1 cellular context compared by ENCODE assay signal in the genomic region with DNA sequence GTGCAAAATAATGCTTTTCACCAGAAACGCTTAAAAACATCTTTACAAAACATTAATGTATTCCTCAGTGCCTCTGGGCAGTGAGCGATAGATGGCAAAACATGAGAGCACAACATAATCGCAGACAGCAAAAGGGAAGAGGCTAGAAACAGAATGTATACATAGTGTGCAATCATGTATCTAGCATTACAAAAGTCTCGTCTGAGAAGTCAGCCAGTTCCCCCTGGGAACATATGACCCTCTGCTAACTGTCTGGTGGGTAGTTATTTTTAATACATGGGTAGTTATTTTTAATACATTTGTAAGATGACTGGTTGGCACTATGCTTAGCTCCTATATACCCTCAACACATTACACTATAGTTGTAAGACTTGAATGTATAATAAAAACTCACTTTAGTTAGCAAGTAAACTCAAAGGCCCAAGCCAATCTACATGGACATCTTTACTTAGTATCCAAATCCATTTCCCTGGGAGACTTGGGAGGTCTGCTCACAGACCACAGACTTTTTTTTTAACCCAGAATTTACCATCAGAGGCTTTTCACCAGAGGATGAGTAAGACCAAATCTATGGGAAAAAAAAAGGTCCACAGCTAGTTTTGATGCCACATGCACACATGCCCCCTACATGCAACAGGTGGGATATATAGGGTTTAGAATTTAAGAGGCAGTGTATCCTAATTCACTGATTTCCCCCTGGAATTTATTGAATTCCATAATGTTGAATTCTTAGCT.
TF ChIP-seq lines count a peak whose summit lies in the region.

No MANE protein-coding gene starts in this region.

TF ChIP-seq in Ishikawa, 13 proteins besides CTCF, POLR2A, EP300 and RAD21 (continued from another document):
- TF ChIP-seq, protein P1, sequence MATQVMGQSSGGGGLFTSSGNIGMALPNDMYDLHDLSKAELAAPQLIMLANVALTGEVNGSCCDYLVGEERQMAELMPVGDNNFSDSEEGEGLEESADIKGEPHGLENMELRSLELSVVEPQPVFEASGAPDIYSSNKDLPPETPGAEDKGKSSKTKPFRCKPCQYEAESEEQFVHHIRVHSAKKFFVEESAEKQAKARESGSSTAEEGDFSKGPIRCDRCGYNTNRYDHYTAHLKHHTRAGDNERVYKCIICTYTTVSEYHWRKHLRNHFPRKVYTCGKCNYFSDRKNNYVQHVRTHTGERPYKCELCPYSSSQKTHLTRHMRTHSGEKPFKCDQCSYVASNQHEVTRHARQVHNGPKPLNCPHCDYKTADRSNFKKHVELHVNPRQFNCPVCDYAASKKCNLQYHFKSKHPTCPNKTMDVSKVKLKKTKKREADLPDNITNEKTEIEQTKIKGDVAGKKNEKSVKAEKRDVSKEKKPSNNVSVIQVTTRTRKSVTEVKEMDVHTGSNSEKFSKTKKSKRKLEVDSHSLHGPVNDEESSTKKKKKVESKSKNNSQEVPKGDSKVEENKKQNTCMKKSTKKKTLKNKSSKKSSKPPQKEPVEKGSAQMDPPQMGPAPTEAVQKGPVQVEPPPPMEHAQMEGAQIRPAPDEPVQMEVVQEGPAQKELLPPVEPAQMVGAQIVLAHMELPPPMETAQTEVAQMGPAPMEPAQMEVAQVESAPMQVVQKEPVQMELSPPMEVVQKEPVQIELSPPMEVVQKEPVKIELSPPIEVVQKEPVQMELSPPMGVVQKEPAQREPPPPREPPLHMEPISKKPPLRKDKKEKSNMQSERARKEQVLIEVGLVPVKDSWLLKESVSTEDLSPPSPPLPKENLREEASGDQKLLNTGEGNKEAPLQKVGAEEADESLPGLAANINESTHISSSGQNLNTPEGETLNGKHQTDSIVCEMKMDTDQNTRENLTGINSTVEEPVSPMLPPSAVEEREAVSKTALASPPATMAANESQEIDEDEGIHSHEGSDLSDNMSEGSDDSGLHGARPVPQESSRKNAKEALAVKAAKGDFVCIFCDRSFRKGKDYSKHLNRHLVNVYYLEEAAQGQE (IDR thresholded peaks at IDR 0.05; ENCODE audit: low read depth): no peak
- no peak for TF ChIP-seq NFIC (IDR thresholded peaks at IDR 0.05)
- TF ChIP-seq TAF1 (IDR thresholded peaks at IDR 0.05; ENCODE audit: low read depth): no peak
- TF ChIP-seq EGR1 (IDR thresholded peaks at IDR 0.05): no peak
- no peak for TF ChIP-seq ZBTB7A (IDR thresholded peaks at IDR 0.05; ENCODE audit: low read depth)
- TF ChIP-seq TCF12 (IDR thresholded peaks at IDR 0.05; ENCODE audit: low read depth): no peak
